ENCODE assay signal across 2 cellular contexts in genomic region chr11:68313574-68314202, GRCh38.
TF ChIP-seq lines count a peak whose summit lies in the region.

No MANE protein-coding gene starts in this region.

TF ChIP-seq in A549, 52 proteins besides CTCF, POLR2A, EP300 and RAD21 (continued from another document):
- TF ChIP-seq BCL3 (IDR thresholded peaks at IDR 0.05) (no peak), CBX8 (IDR thresholded peaks at IDR 0.05) (no peak), HDAC2 (IDR thresholded peaks at IDR 0.05) (no peak), MAX (IDR thresholded peaks at IDR 0.05) (peak; percentile 62)

TF ChIP-seq in GM23338, 12 proteins besides CTCF, POLR2A, EP300 and RAD21:
- no peak for TF ChIP-seq NANOG (IDR thresholded peaks at IDR 0.05; ENCODE audit: borderline replicate concordance)
- TF ChIP-seq EZH2 (IDR thresholded peaks at IDR 0.05; ENCODE audit: low read depth, unreplicated experiment): no peak
- no peak for TF ChIP-seq ETS1 (IDR thresholded peaks at IDR 0.05)
- no peak for TF ChIP-seq POLR2AphosphoS5 (IDR thresholded peaks at IDR 0.05; ENCODE audit: low read depth)
- no peak for TF ChIP-seq JUNB (IDR thresholded peaks at IDR 0.05; ENCODE audit: unreplicated experiment)
- no peak for TF ChIP-seq REST (IDR thresholded peaks at IDR 0.05; ENCODE audit: unreplicated experiment)
- TF ChIP-seq STAT1 (IDR thresholded peaks at IDR 0.05; ENCODE audit: unreplicated experiment): no peak
- no peak for TF ChIP-seq EZH2phosphoT487 (IDR thresholded peaks at IDR 0.05; ENCODE audit: unreplicated experiment)
- no peak for TF ChIP-seq CREB1 (CRISPR knock-in tag; IDR thresholded peaks at IDR 0.05; ENCODE audit: low read depth)
- TF ChIP-seq ZNF462 (CRISPR knock-in tag; IDR thresholded peaks at IDR 0.05): no peak
TF ChIP-seq in GM23338: peak in this region for 0.
